ENCODE assay signal across 9 cellular contexts in the genomic region with DNA sequence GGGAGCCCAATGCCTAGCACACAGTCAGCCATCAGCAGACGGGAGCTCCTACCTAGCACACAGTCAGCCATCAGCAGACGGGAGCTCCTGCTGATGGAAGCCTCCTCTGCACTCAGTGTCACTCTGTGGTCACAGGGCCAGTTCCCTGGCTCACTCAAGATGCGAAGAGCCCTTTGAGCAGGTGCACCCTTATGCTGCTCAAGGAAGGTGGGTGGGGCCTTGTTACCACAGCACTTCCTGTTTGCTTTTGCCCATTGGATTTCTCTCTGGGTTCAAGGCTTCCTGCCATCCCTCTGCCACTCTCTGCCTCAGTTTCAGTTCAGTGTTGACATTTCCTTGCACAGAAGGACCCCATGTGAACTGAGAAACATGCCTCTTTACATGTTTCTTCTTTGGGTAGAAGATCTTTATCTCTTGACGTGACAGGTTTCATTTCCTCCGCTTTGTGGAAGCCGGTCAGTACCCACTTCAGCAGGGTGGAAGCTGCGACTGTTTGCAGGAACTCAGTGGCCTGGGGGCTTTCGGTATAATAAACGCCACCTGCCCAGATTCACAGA. TPM values are rescaled to one million over a fixed set of nuclear protein-coding genes. Genes with fewer than 3 reads are reported as not detected.
A peak's percentile ranks its signal among the peaks of the same experiment; 100 is the strongest.
DNase-seq lines count a peak whose midpoint lies in the region; ATAC-seq and TF ChIP-seq lines count a peak whose summit lies in the region.
"Had no signal": no experiment of that assay in that cellular context is flagged by ENCODE, and none has a peak within 500 bp of the region (broad histone marks: within the 10 kb centered on the region; RNA-seq: fewer than 3 reads in every experiment).

No MANE protein-coding gene starts in this region.

- H3K4me1 ChIP-seq in BLaER1 = peaks cover 98% of the 10 kb centered on the region

- H3K9ac ChIP-seq in BLaER1 = peak overlapping the region; percentile 27; the same call in 1 of the 2 replicates

- no peaks in the 10 kb centered on the region for H3K9me3 Mint-ChIP-seq in stimulated activated memory B cell treated with anti-CD40 and anti-IgM and Interleukin-4, amounts not matched to agents 10 μg/mL and 1 μg/mL and 100 μg/mL, for 72 hours
- no peaks in the 10 kb centered on the region for H3K9me3 Mint-ChIP-seq in chondrocyte (ENCODE audit: low read depth)

- peak overlapping the region; percentile 56 for H3K27ac Mint-ChIP-seq in stimulated activated memory B cell treated with anti-CD40 and anti-IgM and Interleukin-4, amounts not matched to agents 10 μg/mL and 1 μg/mL and 100 μg/mL, for 72 hours
- no peak overlapping the region for H3K27ac Mint-ChIP-seq in chondrocyte (ENCODE audit: unreplicated experiment)

- H3K36me3 ChIP-seq in BLaER1 = peaks cover 100% of the 10 kb centered on the region

- H4K20me1 ChIP-seq in BLaER1 = peaks cover 100% of the 10 kb centered on the region

- peak overlapping the region; percentile 85 for H3K4me2 ChIP-seq in BLaER1

- DNase-seq in activated T-cell treated with anti-CD3 and anti-CD28 coated beads, Interleukin-2, amount 50 U/mL, for 1 hour = peak; percentile 45
- DNase-seq in hepatic stellate cell (ENCODE audit: low spot score) (no peak), chondrocyte (ENCODE audit: low spot score) (no peak), A172 (ENCODE audit: low spot score) (no peak)
- DNase-seq: upper lobe of left lung had no signal

- no peaks in the 10 kb centered on the region for H3K9me3 ChIP-seq in BLaER1
- H3K9me3 ChIP-seq: upper lobe of left lung had no signal

- H3K36me3 Mint-ChIP-seq in stimulated activated memory B cell treated with anti-CD40 and anti-IgM and Interleukin-4, amounts not matched to agents 10 μg/mL and 1 μg/mL and 100 μg/mL, for 72 hours = peaks cover 16% of the 10 kb centered on the region
- peaks cover 32% of the 10 kb centered on the region for H3K36me3 Mint-ChIP-seq in chondrocyte (ENCODE audit: low read depth)

- H3K4me3 Mint-ChIP-seq in stimulated activated memory B cell treated with anti-CD40 and anti-IgM and Interleukin-4, amounts not matched to agents 10 μg/mL and 1 μg/mL and 100 μg/mL, for 72 hours = peak overlapping the region; percentile 38
- H3K4me3 Mint-ChIP-seq in chondrocyte (ENCODE audit: unreplicated experiment) = no peak overlapping the region

- peak overlapping the region; percentile 23; the same call in 1 of the 2 replicates for H3K4me3 ChIP-seq in BLaER1
- H3K4me3 ChIP-seq: upper lobe of left lung had no signal

- TF ChIP-seq CTCF in chondrocyte (IDR thresholded peaks at IDR 0.05) = no peak

- H3K4me1 Mint-ChIP-seq in stimulated activated memory B cell treated with anti-CD40 and anti-IgM and Interleukin-4, amounts not matched to agents 10 μg/mL and 1 μg/mL and 100 μg/mL, for 72 hours = peaks cover 79% of the 10 kb centered on the region
- H3K4me1 Mint-ChIP-seq in chondrocyte (ENCODE audit: low read depth) = peaks cover 11% of the 10 kb centered on the region

- H3K27me3 ChIP-seq in BLaER1 = no peaks in the 10 kb centered on the region
- H3K27me3 ChIP-seq: upper lobe of left lung had no signal

- peak; percentile 88 for ATAC-seq in GM19467 (IDR thresholded peaks at IDR 0.05; ENCODE audit: unreplicated experiment)
- peak; percentile 84 for ATAC-seq in HG03469 (IDR thresholded peaks at IDR 0.05; ENCODE audit: unreplicated experiment)
- ATAC-seq in stimulated activated memory B cell treated with anti-CD40 and anti-IgM and Interleukin-4, amounts not matched to agents 10 μg/mL and 1 μg/mL and 100 μg/mL, for 72 hours = peak; percentile 92

- 0 out of 2 replicates have a peak overlapping the region, but pooled peaks have one; percentile 16 for H3K27ac ChIP-seq in BLaER1

- no peaks in the 10 kb centered on the region for H3K27me3 Mint-ChIP-seq in stimulated activated memory B cell treated with anti-CD40 and anti-IgM and Interleukin-4, amounts not matched to agents 10 μg/mL and 1 μg/mL and 100 μg/mL, for 72 hours
- no peaks in the 10 kb centered on the region for H3K27me3 Mint-ChIP-seq in chondrocyte (ENCODE audit: low read depth)

RNA-seq across cellular contexts. Expression of gene TRIB2, which starts 11.6 kb away (rescaled TPM):
- total RNA-seq in chondrocyte = 37.5 to 42.3 TPM (median 40.5 TPM) in 3 replicates
- total RNA-seq in A172 (2014; rRNA removed; shearing (Covaris generic)) = 2.0 and 8.3 TPM in 2 replicates
